17 cellular contexts compared by ENCODE assay signal in genomic region chr11:933936-934335, GRCh38. TPM values are rescaled to one million over a fixed set of nuclear protein-coding genes. Genes with fewer than 3 reads are reported as not detected.
DNase-seq lines count a peak whose midpoint lies in the region; TF ChIP-seq lines count a peak whose summit lies in the region.
"Had no signal": no experiment of that assay in that cellular context is flagged by ENCODE, and none has a peak within 500 bp of the region (broad histone marks: within the 10 kb centered on the region; RNA-seq: fewer than 3 reads in every experiment).

No MANE protein-coding gene starts in this region.

- no peak for TF ChIP-seq EP300 in ovary (IDR thresholded peaks at IDR 0.05)

- H3K4me3 ChIP-seq in BLaER1 (no peak overlapping the region), NT2/D1 (ENCODE audit: insufficient read length, low read depth) (no peak overlapping the region), iPS-15b (ENCODE audit: low read depth, low read length) (peak overlapping the region; percentile 19), ovary (no peak overlapping the region)
- H3K4me3 ChIP-seq: smooth muscle cell had no signal

- H4K20me1 ChIP-seq in BLaER1: peaks cover 100% of the 10 kb centered on the region

- WGBS in ovary, 3 donors: 82 to 90% (median 84%) methylated on average over 7 of the region's 7 CpGs

- peak overlapping the region; percentile 63 to 89 (median 75) for H3K27ac Mint-ChIP-seq in nephron
- H3K27ac Mint-ChIP-seq: activated T-helper 2 cell treated with anti-CD3 and anti-CD28 coated beads, Interferon-gamma antibody, Interleukin-2, Interleukin-4, amounts not matched to agents 10 μg/mL and 5 μg/mL and 100 μg/mL, durations not matched to agents 14 hours and 24 hours and 36 hours had no signal

- TF ChIP-seq CTCF in nephron (IDR thresholded peaks at IDR 0.05; ENCODE audit: unreplicated experiment in 3 of 3): no peak
- no peak for TF ChIP-seq CTCF in ovary (IDR thresholded peaks at IDR 0.05)

- no peaks in the 10 kb centered on the region for H3K9me3 Mint-ChIP-seq in nephron
- H3K9me3 Mint-ChIP-seq: activated T-helper 2 cell treated with anti-CD3 and anti-CD28 coated beads, Interferon-gamma antibody, Interleukin-2, Interleukin-4, amounts not matched to agents 10 μg/mL and 5 μg/mL and 100 μg/mL, durations not matched to agents 14 hours and 24 hours and 36 hours; stimulated activated naive B cell treated with anti-CD40 and anti-IgM and Interleukin-4, amounts not matched to agents 10 μg/mL and 1 μg/mL and 100 μg/mL, for 72 hours had no signal

- no peak for DNase-seq in NT2/D1 (ENCODE audit: low read depth, low spot score)
- no peak for DNase-seq in DMS53 (lab: John Stamatoyannopoulos, UW)
- no peak for DNase-seq in ovary
- DNase-seq in NOMO-1 treated with dmso at 0.1 percent for 144 hours (lab: John Stamatoyannopoulos, UW; ENCODE audit: unreplicated experiment): no peak
- no peak for DNase-seq in NCI-H146 treated with DMSO at 0.1 percent for 48 hours (lab: John Stamatoyannopoulos, UW; ENCODE audit: unreplicated experiment)
- DNase-seq: cortex of kidney; hippocampal formation; MV-4-11; NCI-H2107; Peyer's patch; stimulated activated naive B cell treated with anti-CD40 and anti-IgM and Interleukin-4, amounts not matched to agents 10 μg/mL and 1 μg/mL and 100 μg/mL, for 72 hours had no signal

- H3K36me3 ChIP-seq in BLaER1 (peaks cover 44% of the 10 kb centered on the region), NT2/D1 (ENCODE audit: insufficient read depth, insufficient read length, low read length) (peaks cover 25% of the 10 kb centered on the region), iPS-15b (ENCODE audit: control insufficient read depth, insufficient read depth, low read length) (no peaks in the 10 kb centered on the region), ovary (no peaks in the 10 kb centered on the region)
- H3K36me3 ChIP-seq: neutrophil, Peyer's patch had no signal

- H3K9ac ChIP-seq in BLaER1 (peak overlapping the region; percentile 15; the same call in 1 of the 2 replicates), NT2/D1 (ENCODE audit: insufficient read length, low read depth) (peak overlapping the region; percentile 36), iPS-15b (ENCODE audit: low read depth, low read length) (peak overlapping the region; percentile 48)

- H3K9me3 ChIP-seq in BLaER1 (no peaks in the 10 kb centered on the region), NT2/D1 (ENCODE audit: insufficient read depth, low read length) (no peaks in the 10 kb centered on the region), iPS-15b (ENCODE audit: control insufficient read depth, insufficient read depth, low read length) (no peaks in the 10 kb centered on the region), ovary (no peaks in the 10 kb centered on the region)
- H3K9me3 ChIP-seq: neutrophil, Peyer's patch had no signal

- H3K27me3 Mint-ChIP-seq in nephron (ENCODE audit: low read depth): no peaks in the 10 kb centered on the region
- H3K27me3 Mint-ChIP-seq: stimulated activated naive B cell treated with anti-CD40 and anti-IgM and Interleukin-4, amounts not matched to agents 10 μg/mL and 1 μg/mL and 100 μg/mL, for 72 hours had no signal

- no peak overlapping the region for H3K4me2 ChIP-seq in BLaER1

- H3K4me3 Mint-ChIP-seq in nephron: no peak overlapping the region
- H3K4me3 Mint-ChIP-seq: stimulated activated naive B cell treated with anti-CD40 and anti-IgM and Interleukin-4, amounts not matched to agents 10 μg/mL and 1 μg/mL and 100 μg/mL, for 72 hours had no signal

- H3K27ac ChIP-seq in BLaER1 (no peak overlapping the region), ovary (no peak overlapping the region)
- H3K27ac ChIP-seq: neutrophil had no signal

- TF ChIP-seq POLR2A in ovary (IDR thresholded peaks at IDR 0.05): no peak

- H3K36me3 Mint-ChIP-seq in nephron (ENCODE audit: low read depth): peaks cover 3% of the 10 kb centered on the region

- H3K27me3 ChIP-seq in BLaER1 (no peaks in the 10 kb centered on the region), NT2/D1 (ENCODE audit: insufficient read depth, insufficient read length) (no peaks in the 10 kb centered on the region), iPS-15b (ENCODE audit: control insufficient read depth, insufficient read depth, low read length) (no peaks in the 10 kb centered on the region), ovary (no peaks in the 10 kb centered on the region)
- H3K27me3 ChIP-seq: neutrophil, Peyer's patch had no signal

- intact Hi-C loops in ovary (cut with DNase I): no loop called here

- peaks cover 31% of the 10 kb centered on the region for H3K4me1 Mint-ChIP-seq in nephron

- peaks cover 77% of the 10 kb centered on the region for H3K4me1 ChIP-seq in BLaER1
- peaks cover 16% of the 10 kb centered on the region for H3K4me1 ChIP-seq in NT2/D1 (ENCODE audit: insufficient read depth, insufficient read length)
- peaks cover 30% of the 10 kb centered on the region for H3K4me1 ChIP-seq in iPS-15b (ENCODE audit: control insufficient read depth, insufficient read depth, low read length)
- H3K4me1 ChIP-seq in ovary (ENCODE audit: insufficient read depth): peaks cover 7% of the 10 kb centered on the region

RNA-seq across cellular contexts. Expression of gene AP2A2, which starts 8.3 kb away (rescaled TPM):
- total RNA-seq in ovary: 10 to 100 TPM; 27.7 to 80.1 (median 54.0) TPM
- polyA plus RNA-seq in ovary: 100 to 1,000 TPM in 1 of 2 donors, 10 to 100 TPM in 1; 31.1 to 151 TPM

RNA-seq across cellular contexts. Expression of gene CHID1, which starts 23.3 kb away (rescaled TPM):
- total RNA-seq in ovary: 10 to 100 TPM; 62.2 to 90.7 (median 75.7) TPM
- polyA plus RNA-seq in ovary: 10 to 100 TPM; 41.0 to 68.1 TPM
